In the genomic region with DNA sequence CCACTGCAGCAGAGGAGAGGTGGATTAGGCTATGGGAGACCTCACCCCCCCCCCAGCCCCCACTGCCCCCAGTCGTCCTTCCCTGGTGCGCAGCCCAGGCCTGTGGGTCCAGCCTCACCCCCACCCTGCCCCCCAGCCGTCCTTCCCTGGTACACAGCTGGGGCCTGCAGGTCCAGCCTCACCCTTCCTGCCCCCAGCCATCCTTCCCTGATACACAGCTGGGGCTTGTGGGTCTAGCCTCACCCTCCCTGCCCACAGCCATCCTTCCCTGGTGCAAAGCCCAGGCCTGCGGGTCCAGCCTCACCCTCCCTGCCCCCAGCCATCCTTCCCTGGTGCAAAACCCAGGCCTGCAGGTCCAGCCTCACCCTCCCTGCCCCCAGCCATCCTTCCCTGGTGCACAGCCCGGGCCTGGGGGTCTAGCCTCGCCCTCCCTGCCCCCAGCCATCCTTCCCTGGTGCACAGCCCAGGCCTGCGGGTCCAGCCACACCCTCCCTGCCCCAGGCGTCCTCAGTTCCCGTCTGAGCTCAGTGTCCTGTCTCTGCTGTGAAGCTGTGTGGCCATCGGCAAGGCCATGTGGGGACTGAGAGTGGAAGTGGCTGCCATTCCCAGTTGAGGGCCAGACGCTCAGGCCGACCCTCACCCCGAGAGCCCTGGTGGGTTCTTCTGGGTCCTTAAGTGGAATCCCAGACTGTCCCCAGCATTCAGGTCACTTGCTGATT, we compare ENCODE assay signal across 15 cellular contexts.
DNase-seq lines count a peak whose midpoint lies in the region; ATAC-seq and TF ChIP-seq lines count a peak whose summit lies in the region.
"Had no signal": no experiment of that assay in that cellular context is flagged by ENCODE, and none has a peak within 500 bp of the region (broad histone marks: within the 10 kb centered on the region; RNA-seq: fewer than 3 reads in every experiment).

No MANE protein-coding gene starts in this region.

- BruUV-seq in PC-9 (replicated peaks; lab: Mats Ljungman, UMichigan): no TSS peak

- H3K18ac ChIP-seq in H9 (ENCODE audit: insufficient read length, low read depth, low read length) (no peak overlapping the region), neuronal stem cell (ENCODE audit: low read length) (no peak overlapping the region)

- no peak overlapping the region for H4K91ac ChIP-seq in H9 (ENCODE audit: insufficient read length, low read depth, low read length)
- no peak overlapping the region for H4K91ac ChIP-seq in neuronal stem cell (ENCODE audit: low read depth, low read length, poor library complexity)

- no peak overlapping the region for H4K5ac ChIP-seq in H9 (ENCODE audit: insufficient read length, low read depth, low read length)

- no CpG with 5 or more reads among the region's 13 CpGs for WGBS in H9 (ENCODE audit: extremely low coverage, insufficient read length, low lambda C conversion rate)
- WGBS in endodermal cell (ENCODE audit: insufficient coverage in 1 of 2, insufficient read length in 1 of 2), 2 experiments: 57 to 74% methylated on average over 4 to 9 of the region's 13 CpGs
- no CpG with 5 or more reads among the region's 13 CpGs for WGBS in neuronal stem cell (ENCODE audit: extremely low coverage in 2 of 2, insufficient read length in 2 of 2, insufficient replicate concordance in 1 of 2), 2 donors

- H3K4me2 ChIP-seq in H9 (ENCODE audit: insufficient read depth, insufficient read length, low read length) (no peak overlapping the region), neuronal stem cell (ENCODE audit: insufficient read depth, low read length, poor library complexity, severe bottlenecking) (no peak overlapping the region), PC-9 (no peak overlapping the region)

- H3T11ph ChIP-seq in H9 (ENCODE audit: low read length): no peak overlapping the region

- no peak overlapping the region for H2AK5ac ChIP-seq in H9 (ENCODE audit: insufficient read length, low read length)
- peak overlapping the region; percentile 23 for H2AK5ac ChIP-seq in neuronal stem cell (ENCODE audit: low read depth, low read length)

- H3K9ac ChIP-seq in H9 (ENCODE audit: extremely low read depth, insufficient read length, low read length): no peak overlapping the region
- no peak overlapping the region for H3K9ac ChIP-seq in endodermal cell (ENCODE audit: extremely low read depth, low read length, poor library complexity, severe bottlenecking)
- no peak overlapping the region for H3K9ac ChIP-seq in neuronal stem cell (ENCODE audit: low read depth, low read length, poor library complexity)

- POLR2A ChIA-PET in PC-9 (lab: Charles Lee; ENCODE audit: unreplicated experiment): no interaction called here

- H3K56ac ChIP-seq in H9 (ENCODE audit: insufficient read length, low read depth, low read length): no peak overlapping the region

- CTCF ChIA-PET in PC-9 (lab: Charles Lee): no interaction called here

- no peaks in the 10 kb centered on the region for H4K20me1 ChIP-seq in H9 (ENCODE audit: control insufficient read depth, insufficient read depth, insufficient read length)
- no peaks in the 10 kb centered on the region for H4K20me1 ChIP-seq in PC-9 (ENCODE audit: insufficient read depth)

- TF ChIP-seq CTCF in H9 (conservative IDR thresholded peaks at IDR 0.05): no peak
- TF ChIP-seq CTCF in endodermal cell (conservative IDR thresholded peaks at IDR 0.05): no peak
- no peak for TF ChIP-seq CTCF in vagina (IDR thresholded peaks at IDR 0.05)
- no peak for TF ChIP-seq CTCF in PC-9 (conservative IDR thresholded peaks at IDR 0.05)

- H3K27me3 ChIP-seq in H9 (ENCODE audit: insufficient read depth, low read length) (no peaks in the 10 kb centered on the region; the same call in 1 of the 2 replicates), endodermal cell (ENCODE audit: control insufficient read depth, insufficient read depth, low read length, poor library complexity, severe bottlenecking) (no peaks in the 10 kb centered on the region), neuronal stem cell (ENCODE audit: control insufficient read depth in 3 of 3, insufficient read depth in 3 of 3, low read depth in 1 of 3, low read length in 3 of 3) (peaks cover 0 to 2% (median 0%) of the 10 kb centered on the region in 3 experiments), vagina (no peaks in the 10 kb centered on the region), PC-9 (ENCODE audit: insufficient read depth, low read depth) (peaks cover 76% of the 10 kb centered on the region)

- TF ChIP-seq POLR2A in vagina (IDR thresholded peaks at IDR 0.05): no peak

- no peaks in the 10 kb centered on the region for H3K23me2 ChIP-seq in H9 (ENCODE audit: insufficient read length, low read depth, low read length, poor library complexity, severe bottlenecking)

- H4K8ac ChIP-seq in H9 (replicated peaks; ENCODE audit: insufficient read length, low read depth, low read length) (no peak overlapping the region), neuronal stem cell (ENCODE audit: low read depth, low read length) (no peak overlapping the region)

- H3K27me3 Mint-ChIP-seq in H9 (ENCODE audit: low read depth) (peaks cover 32% of the 10 kb centered on the region), endodermal cell (ENCODE audit: insufficient read depth) (peaks cover 17% of the 10 kb centered on the region)

- H3K27ac Mint-ChIP-seq in H9 (no peak overlapping the region), endodermal cell (no peak overlapping the region)
- H3K27ac Mint-ChIP-seq: B cell; CD4-positive, alpha-beta T cell had no signal

- no peaks in the 10 kb centered on the region; a peak in 1 of 7 replicates for H3K36me3 Mint-ChIP-seq in H9 (ENCODE audit: insufficient read depth in 1 of 3, low read depth in 3 of 3)
- no peaks in the 10 kb centered on the region for H3K36me3 Mint-ChIP-seq in endodermal cell (ENCODE audit: low read depth)

- H3K36me3 ChIP-seq in endodermal cell (ENCODE audit: control insufficient read depth, insufficient read depth, low read length) (no peaks in the 10 kb centered on the region), neuronal stem cell (replicated peaks in 1 of 2; ENCODE audit: control insufficient read depth in 2 of 2, insufficient read depth in 2 of 2, low read length in 2 of 2) (no peaks in the 10 kb centered on the region), vagina (no peaks in the 10 kb centered on the region), PC-9 (ENCODE audit: low read depth) (no peaks in the 10 kb centered on the region)

- peaks cover 25 to 44% of the 10 kb centered on the region in 2 experiments for H3K4me1 Mint-ChIP-seq in H9
- H3K4me1 Mint-ChIP-seq in endodermal cell: peaks cover 22% of the 10 kb centered on the region
- H3K4me1 Mint-ChIP-seq: B cell had no signal

- intact Hi-C loops in vagina (cut with DNase I): no loop called here
- intact Hi-C loops in PC-9 (cut with micrococcal nuclease; ENCODE audit: unreplicated experiment): no loop called here

- H3K4me3 ChIP-seq in endodermal cell (ENCODE audit: low read length) (no peak overlapping the region), neuronal stem cell (ENCODE audit: low read length in 2 of 2) (no peak overlapping the region), vagina (no peak overlapping the region), PC-9 (no peak overlapping the region)

- H2BK15ac ChIP-seq in H9 (ENCODE audit: low read depth, low read length) (no peak overlapping the region), neuronal stem cell (ENCODE audit: low read length) (peak overlapping the region; percentile 16)

- H3F3A ChIP-seq in PC-9 (ENCODE audit: insufficient read depth, low read depth): no peaks in the 10 kb centered on the region

- H3K79me1 ChIP-seq in H9 (ENCODE audit: insufficient read depth, low read depth, low read length, poor library complexity, severe bottlenecking): no peaks in the 10 kb centered on the region
- no peaks in the 10 kb centered on the region for H3K79me1 ChIP-seq in neuronal stem cell (ENCODE audit: low read depth, low read length)

- H3K27ac ChIP-seq in H9 (ENCODE audit: insufficient read length, low read depth, low read length): no peak overlapping the region
- H3K27ac ChIP-seq in endodermal cell (ENCODE audit: low read depth, low read length): no peak overlapping the region
- no peak overlapping the region for H3K27ac ChIP-seq in neuronal stem cell (replicated peaks; ENCODE audit: low read length)
- no peak overlapping the region for H3K27ac ChIP-seq in vagina
- no peak overlapping the region for H3K27ac ChIP-seq in PC-9

- no peak for ATAC-seq in GM19324 (IDR thresholded peaks at IDR 0.05; ENCODE audit: low FRiP score, unreplicated experiment)
- ATAC-seq: HCT116 had no signal

- H2BK12ac ChIP-seq in H9 (ENCODE audit: insufficient read length, low read depth, low read length) (no peak overlapping the region), neuronal stem cell (ENCODE audit: low read length) (no peak overlapping the region)

- no peaks in the 10 kb centered on the region for H3K9me2 ChIP-seq in PC-9 (ENCODE audit: insufficient read depth)

- H3K9me3 Mint-ChIP-seq in H9: no peaks in the 10 kb centered on the region
- no peaks in the 10 kb centered on the region for H3K9me3 Mint-ChIP-seq in endodermal cell
- H3K9me3 Mint-ChIP-seq: CD4-positive, alpha-beta T cell had no signal

- no peak overlapping the region for H2AFZ ChIP-seq in H9 (ENCODE audit: low read length)
- H2AFZ ChIP-seq in neuronal stem cell (ENCODE audit: low read length): no peak overlapping the region
- no peak overlapping the region for H2AFZ ChIP-seq in PC-9

- no peak overlapping the region for H3K4ac ChIP-seq in H9 (ENCODE audit: low read depth, low read length)
- H3K4ac ChIP-seq in neuronal stem cell (ENCODE audit: low read length): no peak overlapping the region

- no peak overlapping the region for H2BK120ac ChIP-seq in H9 (ENCODE audit: low read depth, low read length, poor library complexity, severe bottlenecking)
- H2BK120ac ChIP-seq in neuronal stem cell (ENCODE audit: low read depth, low read length): no peak overlapping the region

- H3K79me2 ChIP-seq in H9 (ENCODE audit: insufficient read depth, low read length) (no peaks in the 10 kb centered on the region), PC-9 (ENCODE audit: low read depth) (no peaks in the 10 kb centered on the region)

- H3K4me1 ChIP-seq in H9 (ENCODE audit: insufficient read depth, low read length): no peaks in the 10 kb centered on the region; the same call in 1 of the 2 replicates
- peaks cover 6% of the 10 kb centered on the region for H3K4me1 ChIP-seq in endodermal cell (ENCODE audit: control insufficient read depth, insufficient read depth, low read length)
- H3K4me1 ChIP-seq in neuronal stem cell (ENCODE audit: control insufficient read depth in 2 of 2, insufficient read depth in 1 of 2, low read depth in 1 of 2, low read length in 2 of 2): peaks cover 0 to 6% of the 10 kb centered on the region in 2 donors
- no peaks in the 10 kb centered on the region for H3K4me1 ChIP-seq in vagina
- H3K4me1 ChIP-seq in PC-9 (replicated peaks; ENCODE audit: insufficient read depth): no peaks in the 10 kb centered on the region

- no peak overlapping the region for H2BK5ac ChIP-seq in H9 (ENCODE audit: insufficient read length, low read length)
- no peak overlapping the region for H2BK5ac ChIP-seq in neuronal stem cell (ENCODE audit: low read length)

- no peak overlapping the region for H2BK20ac ChIP-seq in H9 (ENCODE audit: low read depth, low read length, poor library complexity, severe bottlenecking)

- H3K9me3 ChIP-seq in H9 (ENCODE audit: control insufficient read depth, low read depth, low read length) (no peaks in the 10 kb centered on the region), endodermal cell (ENCODE audit: control insufficient read depth, low read length) (no peaks in the 10 kb centered on the region), neuronal stem cell (replicated peaks in 1 of 2; ENCODE audit: control insufficient read depth in 2 of 2, insufficient read depth in 1 of 2, low read depth in 1 of 2, low read length in 2 of 2) (no peaks in the 10 kb centered on the region), vagina (no peaks in the 10 kb centered on the region), PC-9 (ENCODE audit: insufficient read depth, low read depth) (no peaks in the 10 kb centered on the region)

- H3K14ac ChIP-seq in H9 (ENCODE audit: insufficient read depth, low read length) (no peak overlapping the region), neuronal stem cell (ENCODE audit: low read length) (no peak overlapping the region)

- H3K4me3 Mint-ChIP-seq in H9: no peak overlapping the region
- H3K4me3 Mint-ChIP-seq in endodermal cell: no peak overlapping the region
- H3K4me3 Mint-ChIP-seq: B cell; CD4-positive, alpha-beta T cell had no signal

- no peak overlapping the region for H3K23ac ChIP-seq in H9 (ENCODE audit: insufficient read length, low read depth, low read length)
- H3K23ac ChIP-seq in neuronal stem cell (ENCODE audit: low read depth, low read length, poor library complexity): no peak overlapping the region

- DNase-seq in H9 (peak; percentile 22), endodermal cell (peak; percentile 31), neuronal stem cell (ENCODE audit: low spot score) (no peak), vagina (ENCODE audit: extremely low spot score in 2 of 2) (peak; percentile 47 to 87), NCI-H2196 (lab: John Stamatoyannopoulos, UW; ENCODE audit: unreplicated experiment) (no peak), PC-9 (no peak)
- DNase-seq: C1 segment of cervical spinal cord, Calu3, DMS 273 treated with DMSO at 0.1 percent for 48 hours, DMS79, GDM1 had no signal

Comparison
In these comparisons a context has a peak if more than half of its experiments do, and no peak if none do; other contexts are left out.
1. DNase-seq: peak in H9 (single experiment), endodermal cell (single experiment) and vagina (2 of 2); none in neuronal stem cell (single experiment), NCI-H2196 (single experiment) and PC-9 (0 of 2).